8 cellular contexts compared by ENCODE assay signal in genomic region chr3:71063768-71064287, GRCh38.
A peak's percentile ranks its signal among the peaks of the same experiment; 100 is the strongest.
DNase-seq lines count a peak whose midpoint lies in the region; ATAC-seq lines count a peak whose summit lies in the region.

No MANE protein-coding gene starts in this region.

- no peak overlapping the region for H3K23ac ChIP-seq in mesendoderm (ENCODE audit: low read length)

- ATAC-seq in stimulated activated naive CD8-positive, alpha-beta T cell treated with anti-CD3 and anti-CD28 coated beads, Interleukin-15, amount 100 ng/mL, for 72 hours = peak; percentile 52
- no peak for ATAC-seq in HG03039 (IDR thresholded peaks at IDR 0.05; ENCODE audit: unreplicated experiment)

- no peak overlapping the region for H4K5ac ChIP-seq in mesendoderm (ENCODE audit: low read length)

- H3K56ac ChIP-seq in mesendoderm (ENCODE audit: low read length) = peak overlapping the region; percentile 75

- no peak overlapping the region for H2BK5ac ChIP-seq in mesendoderm (ENCODE audit: low read length)

- no peak overlapping the region for H3K4me3 Mint-ChIP-seq in activated CD4-positive, alpha-beta T cell treated with anti-CD3 and anti-CD28 coated beads, Interleukin-2, amount 10 ng/mL, durations not matched to agents 24 days and 14 days
- no peak overlapping the region for H3K4me3 Mint-ChIP-seq in stimulated activated naive CD8-positive, alpha-beta T cell treated with anti-CD3 and anti-CD28 coated beads, Interleukin-15, amount 100 ng/mL, for 72 hours

- no peak overlapping the region for H2AK5ac ChIP-seq in mesendoderm (ENCODE audit: low read length)

- H2BK15ac ChIP-seq in mesendoderm (replicated peaks; ENCODE audit: low read depth) = no peak overlapping the region

- peak overlapping the region; percentile 90 for H3K4me2 ChIP-seq in mesendoderm (ENCODE audit: low read length)

- no peak overlapping the region for H2BK120ac ChIP-seq in mesendoderm (ENCODE audit: low read depth, low read length)

- no peaks in the 10 kb centered on the region for H3K9me3 Mint-ChIP-seq in activated CD4-positive, alpha-beta T cell treated with anti-CD3 and anti-CD28 coated beads, Interleukin-2, amount 10 ng/mL, durations not matched to agents 24 days and 14 days
- H3K9me3 Mint-ChIP-seq in stimulated activated naive CD8-positive, alpha-beta T cell treated with anti-CD3 and anti-CD28 coated beads, Interleukin-15, amount 100 ng/mL, for 72 hours = no peaks in the 10 kb centered on the region

- DNase-seq in COLO668 (lab: John Stamatoyannopoulos, UW; ENCODE audit: unreplicated experiment) (peak; percentile 24), HK-2 (ENCODE audit: unreplicated experiment) (peak; percentile 25), mesendoderm (peak; percentile 66), T1000 (lab: John Stamatoyannopoulos, UW) (no peak)
- peak; percentile 80 for DNase-seq in activated CD4-positive, alpha-beta T cell treated with anti-CD3 and anti-CD28 coated beads, Interleukin-2, amount 10 ng/mL, durations not matched to agents 24 days and 14 days
- peak; percentile 65 to 76 for DNase-seq in stimulated activated naive CD8-positive, alpha-beta T cell treated with anti-CD3 and anti-CD28 coated beads, Interleukin-15, amount 100 ng/mL, for 72 hours

- peaks cover 27% of the 10 kb centered on the region for H3K36me3 Mint-ChIP-seq in activated CD4-positive, alpha-beta T cell treated with anti-CD3 and anti-CD28 coated beads, Interleukin-2, amount 10 ng/mL, durations not matched to agents 24 days and 14 days (ENCODE audit: low read depth)

- H3K27me3 ChIP-seq in endocrine pancreas (ENCODE audit: control insufficient read depth, insufficient read depth, low read length) (no peaks in the 10 kb centered on the region), mesendoderm (ENCODE audit: insufficient read depth, low read length, poor library complexity) (no peaks in the 10 kb centered on the region)

- H3K4me3 ChIP-seq in endocrine pancreas (ENCODE audit: control insufficient read depth, insufficient read depth, low read length) = peak overlapping the region; percentile 96
- peak overlapping the region; percentile 52 for H3K4me3 ChIP-seq in mesendoderm (ENCODE audit: low read length)

- intact Hi-C loops in activated CD4-positive, alpha-beta T cell treated with anti-CD3 and anti-CD28 coated beads, Interleukin-2, amount 10 ng/mL, durations not matched to agents 24 days and 14 days (cut with micrococcal nuclease) = loop anchor here (1.0 to 10.0 kb wide), 11 partner anchors 14 to 1982 kb away; partner anchors contain the start of genes ARL6IP5 and UBA3

- H3K36me3 ChIP-seq in endocrine pancreas (ENCODE audit: control insufficient read depth, insufficient read depth, low read length) (no peaks in the 10 kb centered on the region), mesendoderm (ENCODE audit: control insufficient read depth, insufficient read depth, low read length) (no peaks in the 10 kb centered on the region)

- no peak overlapping the region for H4K8ac ChIP-seq in mesendoderm (ENCODE audit: low read depth, low read length)

- no peaks in the 10 kb centered on the region for H3K9me3 ChIP-seq in endocrine pancreas (ENCODE audit: control insufficient read depth, low read length)

- H3K4ac ChIP-seq in mesendoderm (ENCODE audit: low read depth, low read length) = no peak overlapping the region

- no peak overlapping the region for H3K18ac ChIP-seq in mesendoderm (ENCODE audit: low read length)

- H3K9ac ChIP-seq in endocrine pancreas (ENCODE audit: control insufficient read depth, insufficient read depth, low read length) (peak overlapping the region; percentile 100), mesendoderm (ENCODE audit: low read length) (peak overlapping the region; percentile 68)

- peak overlapping the region; percentile 2 for H3K27ac ChIP-seq in mesendoderm (ENCODE audit: low read depth, low read length)

- H3K27ac Mint-ChIP-seq in activated CD4-positive, alpha-beta T cell treated with anti-CD3 and anti-CD28 coated beads, Interleukin-2, amount 10 ng/mL, durations not matched to agents 24 days and 14 days = no peak overlapping the region
- H3K27ac Mint-ChIP-seq in stimulated activated naive CD8-positive, alpha-beta T cell treated with anti-CD3 and anti-CD28 coated beads, Interleukin-15, amount 100 ng/mL, for 72 hours = no peak overlapping the region

- H3K79me2 ChIP-seq in mesendoderm (ENCODE audit: control insufficient read depth, insufficient read depth, low read length) = no peaks in the 10 kb centered on the region

- no peaks in the 10 kb centered on the region for H3K27me3 Mint-ChIP-seq in activated CD4-positive, alpha-beta T cell treated with anti-CD3 and anti-CD28 coated beads, Interleukin-2, amount 10 ng/mL, durations not matched to agents 24 days and 14 days
- no peaks in the 10 kb centered on the region for H3K27me3 Mint-ChIP-seq in stimulated activated naive CD8-positive, alpha-beta T cell treated with anti-CD3 and anti-CD28 coated beads, Interleukin-15, amount 100 ng/mL, for 72 hours

- no peaks in the 10 kb centered on the region for H3K79me1 ChIP-seq in mesendoderm (ENCODE audit: low read length)

- no CpG with 5 or more reads among the region's 13 CpGs for WGBS in mesendoderm (ENCODE audit: extremely low coverage, insufficient coverage, low lambda C conversion rate)

- peaks cover 53% of the 10 kb centered on the region for H3K4me1 Mint-ChIP-seq in activated CD4-positive, alpha-beta T cell treated with anti-CD3 and anti-CD28 coated beads, Interleukin-2, amount 10 ng/mL, durations not matched to agents 24 days and 14 days
- H3K4me1 Mint-ChIP-seq in stimulated activated naive CD8-positive, alpha-beta T cell treated with anti-CD3 and anti-CD28 coated beads, Interleukin-15, amount 100 ng/mL, for 72 hours = peaks cover 65% of the 10 kb centered on the region

- H3K4me1 ChIP-seq in endocrine pancreas (ENCODE audit: control insufficient read depth, insufficient read depth, low read length) (peaks cover 31% of the 10 kb centered on the region), mesendoderm (ENCODE audit: control insufficient read depth, low read depth, low read length) (peaks cover 2% of the 10 kb centered on the region)
